9 cellular contexts compared by ENCODE assay signal in the genomic region with DNA sequence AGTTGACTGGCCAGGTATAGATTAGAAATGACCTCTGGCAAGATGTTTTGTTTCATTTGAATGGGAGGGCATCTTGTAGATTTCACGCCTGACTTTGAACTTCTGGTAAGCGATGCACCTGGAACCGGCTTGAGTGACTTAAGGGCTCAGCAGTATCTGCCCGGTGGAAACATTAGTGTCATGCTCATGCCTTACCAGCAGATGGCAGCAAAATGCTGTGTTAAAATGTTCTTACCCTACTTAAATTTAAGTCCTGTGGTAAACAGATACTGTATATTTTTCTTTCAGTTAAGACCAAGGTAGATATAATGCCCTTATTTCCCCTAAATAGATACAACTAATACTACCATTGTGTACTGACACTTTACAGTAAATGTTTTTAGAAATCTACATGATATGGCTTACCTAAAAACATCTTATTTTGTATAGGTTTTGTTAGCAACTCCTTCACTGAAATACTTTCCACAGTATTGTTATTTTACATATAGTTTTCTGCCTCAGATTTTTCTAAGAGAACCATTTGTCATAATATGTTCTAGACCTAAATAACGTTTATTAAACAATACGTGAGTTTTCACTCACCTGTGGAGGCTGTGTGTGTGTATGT. TPM values are rescaled to one million over a fixed set of nuclear protein-coding genes. Genes with fewer than 3 reads are reported as not detected.
DNase-seq lines count a peak whose midpoint lies in the region; ATAC-seq and TF ChIP-seq lines count a peak whose summit lies in the region.
"Had no signal": no experiment of that assay in that cellular context is flagged by ENCODE, and none has a peak within 500 bp of the region (broad histone marks: within the 10 kb centered on the region; RNA-seq: fewer than 3 reads in every experiment).

No MANE protein-coding gene starts in this region.

- CTCF ChIA-PET in CD8-positive, alpha-beta T cell (lab: Charles Lee) = interaction anchor here (0.8 to 1.4 kb wide), 6 partner anchors 10 to 379 kb away, joined by 3 to 14 read pairs (median 4); no protein-coding TSS in a partner anchor

- H3K9me3 ChIP-seq in CD8-positive, alpha-beta T cell (ENCODE audit: low read length) = no peaks in the 10 kb centered on the region

- ATAC-seq in CD8-positive, alpha-beta T cell = peak; percentile 96
- ATAC-seq in GM19372 (IDR thresholded peaks at IDR 0.05; ENCODE audit: low read depth, unreplicated experiment) (peak; percentile 87), HG03565 (IDR thresholded peaks at IDR 0.05; ENCODE audit: unreplicated experiment) (peak; percentile 57), naive B cell (ENCODE audit: low read depth in 2 of 2) (peak; percentile 66)
- peak; percentile 71 for ATAC-seq in stimulated activated effector memory CD8-positive, alpha-beta T cell treated with anti-CD3 and anti-CD28 coated beads, Interleukin-12 subunit alpha, Interleukin-12 subunit beta, amount 100 ng/mL, for 72 hours

- DNase-seq in CD8-positive, alpha-beta T cell = peak; percentile 27 to 74 (median 59)
- DNase-seq in NOMO-1 treated with dmso at 0.1 percent for 144 hours (lab: John Stamatoyannopoulos, UW; ENCODE audit: unreplicated experiment) (peak; percentile 49), epithelial cell of esophagus (ENCODE audit: low read depth) (peak; percentile 83), naive B cell (peak; percentile 57)
- DNase-seq in activated CD8-positive, alpha-beta memory T cell treated with anti-CD3 and anti-CD28 coated beads, Interleukin-2, amount 50 U/mL, for 1 hour (ENCODE audit: extremely low read depth) = peak; percentile 30
- DNase-seq in stimulated activated effector memory CD8-positive, alpha-beta T cell treated with anti-CD3 and anti-CD28 coated beads, Interleukin-12 subunit alpha, Interleukin-12 subunit beta, amount 100 ng/mL, for 72 hours (ENCODE audit: low spot score in 2 of 2) = peak; percentile 50 to 72

- H3K27me3 ChIP-seq in CD8-positive, alpha-beta T cell (ENCODE audit: insufficient read depth, low read length) = no peaks in the 10 kb centered on the region

- H3K27me3 Mint-ChIP-seq in CD8-positive, alpha-beta T cell (ENCODE audit: low read depth) = no peaks in the 10 kb centered on the region
- H3K27me3 Mint-ChIP-seq in naive B cell = no peaks in the 10 kb centered on the region
- H3K27me3 Mint-ChIP-seq: activated naive CD4-positive, alpha-beta T cell treated with anti-CD3 and anti-CD28 coated beads, Interleukin-2, amount 50 U/mL, for 24 hours had no signal

- TF ChIP-seq CTCF in CD8-positive, alpha-beta T cell (IDR thresholded peaks at IDR 0.05) = peak; percentile 81
- TF ChIP-seq CTCF in epithelial cell of esophagus (IDR thresholded peaks at IDR 0.05; ENCODE audit: insufficient read depth, low read depth, low read length, missing control alignments) = peak; percentile 80

- peaks cover 40% of the 10 kb centered on the region for H3K36me3 Mint-ChIP-seq in CD8-positive, alpha-beta T cell
- peaks cover 12 to 14% of the 10 kb centered on the region in 2 donors for H3K36me3 Mint-ChIP-seq in naive B cell
- peaks cover 45% of the 10 kb centered on the region for H3K36me3 Mint-ChIP-seq in stimulated activated effector memory CD8-positive, alpha-beta T cell treated with anti-CD3 and anti-CD28 coated beads, Interleukin-12 subunit alpha, Interleukin-12 subunit beta, amount 100 ng/mL, for 72 hours

- H3K27ac ChIP-seq in CD8-positive, alpha-beta T cell (ENCODE audit: low read depth, low read length) = no peak overlapping the region

- peaks cover 31% of the 10 kb centered on the region for H3K4me1 Mint-ChIP-seq in CD8-positive, alpha-beta T cell (ENCODE audit: low read depth)
- peaks cover 0 to 10% (median 4%) of the 10 kb centered on the region in 3 donors for H3K4me1 Mint-ChIP-seq in naive B cell
- peaks cover 16% of the 10 kb centered on the region for H3K4me1 Mint-ChIP-seq in stimulated activated effector memory CD8-positive, alpha-beta T cell treated with anti-CD3 and anti-CD28 coated beads, Interleukin-12 subunit alpha, Interleukin-12 subunit beta, amount 100 ng/mL, for 72 hours

- no peak overlapping the region for H3K4me3 ChIP-seq in CD8-positive, alpha-beta T cell (ENCODE audit: low read depth, low read length)
- H3K4me3 ChIP-seq in epithelial cell of esophagus (ENCODE audit: low read length) = no peak overlapping the region

- no peak overlapping the region for H3K27ac Mint-ChIP-seq in CD8-positive, alpha-beta T cell
- no peak overlapping the region for H3K27ac Mint-ChIP-seq in naive B cell
- H3K27ac Mint-ChIP-seq in stimulated activated effector memory CD8-positive, alpha-beta T cell treated with anti-CD3 and anti-CD28 coated beads, Interleukin-12 subunit alpha, Interleukin-12 subunit beta, amount 100 ng/mL, for 72 hours = no peak overlapping the region
- H3K27ac Mint-ChIP-seq: activated naive CD4-positive, alpha-beta T cell treated with anti-CD3 and anti-CD28 coated beads, Interleukin-2, amount 50 U/mL, for 24 hours had no signal

- intact Hi-C loops in CD8-positive, alpha-beta T cell (cut with DNase I, micrococcal nuclease) = loop anchor here in 1 of 2 experiments (1.0 to 2.0 kb wide), 3 partner anchors 245 to 631 kb away; no protein-coding TSS in a partner anchor

- H3K4me3 Mint-ChIP-seq in CD8-positive, alpha-beta T cell = no peak overlapping the region
- no peak overlapping the region for H3K4me3 Mint-ChIP-seq in naive B cell
- H3K4me3 Mint-ChIP-seq in stimulated activated effector memory CD8-positive, alpha-beta T cell treated with anti-CD3 and anti-CD28 coated beads, Interleukin-12 subunit alpha, Interleukin-12 subunit beta, amount 100 ng/mL, for 72 hours = no peak overlapping the region
- H3K4me3 Mint-ChIP-seq: activated naive CD4-positive, alpha-beta T cell treated with anti-CD3 and anti-CD28 coated beads, Interleukin-2, amount 50 U/mL, for 24 hours had no signal

- peaks cover 21% of the 10 kb centered on the region for H3K36me3 ChIP-seq in CD8-positive, alpha-beta T cell (ENCODE audit: insufficient read depth, low read length)

- no peaks in the 10 kb centered on the region for H3K4me1 ChIP-seq in CD8-positive, alpha-beta T cell (ENCODE audit: insufficient read depth, low read length)

- no peaks in the 10 kb centered on the region for H3K9me3 Mint-ChIP-seq in CD8-positive, alpha-beta T cell
- H3K9me3 Mint-ChIP-seq in naive B cell = no peaks in the 10 kb centered on the region
- no peaks in the 10 kb centered on the region for H3K9me3 Mint-ChIP-seq in stimulated activated effector memory CD8-positive, alpha-beta T cell treated with anti-CD3 and anti-CD28 coated beads, Interleukin-12 subunit alpha, Interleukin-12 subunit beta, amount 100 ng/mL, for 72 hours
- H3K9me3 Mint-ChIP-seq: activated naive CD4-positive, alpha-beta T cell treated with anti-CD3 and anti-CD28 coated beads, Interleukin-2, amount 50 U/mL, for 24 hours had no signal

- POLR2A ChIA-PET in CD8-positive, alpha-beta T cell (lab: Charles Lee) = no interaction called here

RNA-seq across cellular contexts. Expression of a gene that starts 25.5 kb away (rescaled TPM):
- total RNA-seq in CD8-positive, alpha-beta T cell = 10 to 100 TPM; 17.2 to 19.9 TPM
- polyA plus RNA-seq in naive B cell (ENCODE audit: low read depth in 6 of 6) = 10 to 100 TPM; 11.0 to 17.2 (median 14.1) TPM

RNA-seq across cellular contexts. Expression of a gene that starts 25.9 kb away (rescaled TPM):
- total RNA-seq in CD8-positive, alpha-beta T cell = 10 to 100 TPM; 42.8 to 45.9 TPM
- polyA plus RNA-seq in naive B cell (ENCODE audit: low read depth in 6 of 6) = 10 to 100 TPM; 10.2 to 25.3 (median 17.2) TPM

Comparison
In these comparisons a context has a peak if more than half of its experiments do, and no peak if none do; other contexts are left out.
1. DNase-seq: peak in every context shown above with its lines; median percentile 83 in epithelial cell of esophagus; 61 in stimulated activated effector memory CD8-positive, alpha-beta T cell treated with anti-CD3 and anti-CD28 coated beads, Interleukin-12 subunit alpha, Interleukin-12 subunit beta, amount 100 ng/mL, for 72 hours; 59 in CD8-positive, alpha-beta T cell; 57 in naive B cell; 49 in NOMO-1 treated with dmso at 0.1 percent for 144 hours; 30 in activated CD8-positive, alpha-beta memory T cell treated with anti-CD3 and anti-CD28 coated beads, Interleukin-2, amount 50 U/mL, for 1 hour.